ENCODE assay signal across 18 cellular contexts in genomic region chr9:95495988-95496387, GRCh38. TPM values are rescaled to one million over a fixed set of nuclear protein-coding genes. Genes with fewer than 3 reads are reported as not detected.
A peak's percentile ranks its signal among the peaks of the same experiment; 100 is the strongest.
DNase-seq lines count a peak whose midpoint lies in the region; ATAC-seq and TF ChIP-seq lines count a peak whose summit lies in the region.
"Had no signal": no experiment of that assay in that cellular context is flagged by ENCODE, and none has a peak within 500 bp of the region (broad histone marks: within the 10 kb centered on the region; RNA-seq: fewer than 3 reads in every experiment).

No MANE protein-coding gene starts in this region.

- H3K27ac Mint-ChIP-seq in stimulated activated effector memory CD8-positive, alpha-beta T cell treated with anti-CD3 and anti-CD28 coated beads, Interleukin-12 subunit alpha, Interleukin-12 subunit beta, amount 100 ng/mL, for 72 hours: no peak overlapping the region
- H3K27ac Mint-ChIP-seq: activated CD4-positive, alpha-beta T cell treated with anti-CD3 and anti-CD28 coated beads, Interleukin-2, amount 10 ng/mL, durations not matched to agents 24 days and 14 days; activated T-helper 2 cell treated with anti-CD3 and anti-CD28 coated beads, Interferon-gamma antibody, Interleukin-2, Interleukin-4, amounts not matched to agents 10 μg/mL and 5 μg/mL and 100 μg/mL, durations not matched to agents 14 hours and 24 hours and 36 hours; dendritic cell treated with granulocyte-macrophage colony-stimulating factor and Interleukin-4, amounts not matched to agents 40 ng/mL and 50 ng/mL, for 4 days had no signal

- no peaks in the 10 kb centered on the region for H3K9me3 ChIP-seq in hepatocyte (ENCODE audit: low read depth)
- H3K9me3 ChIP-seq in vagina: no peaks in the 10 kb centered on the region
- H3K9me3 ChIP-seq: A549, right lobe of liver had no signal

- H3K27ac ChIP-seq in hepatocyte (peak overlapping the region; percentile 78), vagina (no peak overlapping the region)
- H3K27ac ChIP-seq: A549, right lobe of liver had no signal

- peaks cover 100% of the 10 kb centered on the region for H3K79me2 ChIP-seq in hepatocyte

- no peak for ATAC-seq in stimulated activated effector memory CD8-positive, alpha-beta T cell treated with anti-CD3 and anti-CD28 coated beads, Interleukin-12 subunit alpha, Interleukin-12 subunit beta, amount 100 ng/mL, for 72 hours
- ATAC-seq: A549, left ventricle myocardium superior, right lobe of liver, Right ventricle myocardium inferior had no signal

- H3K4me1 Mint-ChIP-seq in stimulated activated effector memory CD8-positive, alpha-beta T cell treated with anti-CD3 and anti-CD28 coated beads, Interleukin-12 subunit alpha, Interleukin-12 subunit beta, amount 100 ng/mL, for 72 hours: peaks cover 57% of the 10 kb centered on the region

- DNase-seq in NCI-H748 (lab: John Stamatoyannopoulos, UW; ENCODE audit: unreplicated experiment): peak; percentile 54
- DNase-seq in NCI-H748 treated with DMSO at 0.1 percent for 48 hours (lab: John Stamatoyannopoulos, UW): no peak
- DNase-seq in NCI-H526 treated with DMSO at 0.1 percent for 48 hours (lab: John Stamatoyannopoulos, UW): peak; percentile 33
- no peak for DNase-seq in hepatocyte (ENCODE audit: low spot score)
- no peak for DNase-seq in stimulated activated effector memory CD8-positive, alpha-beta T cell treated with anti-CD3 and anti-CD28 coated beads, Interleukin-12 subunit alpha, Interleukin-12 subunit beta, amount 100 ng/mL, for 72 hours (ENCODE audit: low spot score in 2 of 2)
- no peak for DNase-seq in GOT3 (lab: John Stamatoyannopoulos, UW)
- DNase-seq in GF-D8 (lab: John Stamatoyannopoulos, UW): no peak
- no peak for DNase-seq in vagina (ENCODE audit: extremely low spot score in 2 of 2)
- DNase-seq: activated CD4-positive, alpha-beta T cell treated with anti-CD3 and anti-CD28 coated beads, Interleukin-2, amount 10 ng/mL, durations not matched to agents 24 days and 14 days; left ventricle myocardium superior; naive B cell; NCI-H1105 treated with DMSO at 0.1 percent for 48 hours; right lobe of liver; stimulated activated CD4-positive, alpha-beta T cell treated with anti-CD3 and anti-CD28 coated beads, Interleukin-2, amount 100 ng/mL, for 48 hours had no signal

- TF ChIP-seq CTCF in hepatocyte (IDR thresholded peaks at IDR 0.05; ENCODE audit: poor library complexity) (no peak), vagina (IDR thresholded peaks at IDR 0.05) (no peak)

- H4K20me1 ChIP-seq in hepatocyte (ENCODE audit: insufficient read depth, poor library complexity, severe bottlenecking): peaks cover 95% of the 10 kb centered on the region

- H3K4me3 Mint-ChIP-seq in stimulated activated effector memory CD8-positive, alpha-beta T cell treated with anti-CD3 and anti-CD28 coated beads, Interleukin-12 subunit alpha, Interleukin-12 subunit beta, amount 100 ng/mL, for 72 hours: peak overlapping the region; percentile 81
- H3K4me3 Mint-ChIP-seq: activated CD4-positive, alpha-beta T cell treated with anti-CD3 and anti-CD28 coated beads, Interleukin-2, amount 10 ng/mL, durations not matched to agents 24 days and 14 days; dendritic cell treated with granulocyte-macrophage colony-stimulating factor and Interleukin-4, amounts not matched to agents 40 ng/mL and 50 ng/mL, for 4 days had no signal

- H3K27me3 ChIP-seq in hepatocyte (no peaks in the 10 kb centered on the region), vagina (no peaks in the 10 kb centered on the region)
- H3K27me3 ChIP-seq: right lobe of liver had no signal

- H3K4me3 ChIP-seq in hepatocyte: no peak overlapping the region
- no peak overlapping the region for H3K4me3 ChIP-seq in vagina
- H3K4me3 ChIP-seq: A549, right lobe of liver had no signal

- H3K36me3 ChIP-seq in hepatocyte (replicated peaks; ENCODE audit: insufficient read depth, low read depth): no peaks in the 10 kb centered on the region
- H3K36me3 ChIP-seq in vagina: no peaks in the 10 kb centered on the region
- H3K36me3 ChIP-seq: right lobe of liver had no signal

- no peak overlapping the region for H2AFZ ChIP-seq in hepatocyte

- H3K4me1 ChIP-seq in hepatocyte (ENCODE audit: insufficient read depth): peaks cover 71% of the 10 kb centered on the region
- peaks cover 52% of the 10 kb centered on the region for H3K4me1 ChIP-seq in vagina
- H3K4me1 ChIP-seq: right lobe of liver had no signal

- H3K9me2 ChIP-seq in hepatocyte (replicated peaks; ENCODE audit: insufficient read depth): no peaks in the 10 kb centered on the region

- H3K9me3 Mint-ChIP-seq in stimulated activated effector memory CD8-positive, alpha-beta T cell treated with anti-CD3 and anti-CD28 coated beads, Interleukin-12 subunit alpha, Interleukin-12 subunit beta, amount 100 ng/mL, for 72 hours: no peaks in the 10 kb centered on the region
- H3K9me3 Mint-ChIP-seq: activated CD4-positive, alpha-beta T cell treated with anti-CD3 and anti-CD28 coated beads, Interleukin-2, amount 10 ng/mL, durations not matched to agents 24 days and 14 days; activated T-helper 2 cell treated with anti-CD3 and anti-CD28 coated beads, Interferon-gamma antibody, Interleukin-2, Interleukin-4, amounts not matched to agents 10 μg/mL and 5 μg/mL and 100 μg/mL, durations not matched to agents 14 hours and 24 hours and 36 hours; dendritic cell treated with granulocyte-macrophage colony-stimulating factor and Interleukin-4, amounts not matched to agents 40 ng/mL and 50 ng/mL, for 4 days; naive B cell had no signal

- no peak for TF ChIP-seq POLR2A in vagina (IDR thresholded peaks at IDR 0.05)

- peak overlapping the region; percentile 72 for H3K4me2 ChIP-seq in hepatocyte
- H3K4me2 ChIP-seq: A549 had no signal

- intact Hi-C loops in vagina (cut with DNase I): no loop called here

- H3K36me3 Mint-ChIP-seq in stimulated activated effector memory CD8-positive, alpha-beta T cell treated with anti-CD3 and anti-CD28 coated beads, Interleukin-12 subunit alpha, Interleukin-12 subunit beta, amount 100 ng/mL, for 72 hours: peaks cover 11% of the 10 kb centered on the region
- H3K36me3 Mint-ChIP-seq: naive B cell had no signal

- WGBS in hepatocyte (ENCODE audit: low lambda C conversion rate, missing lambda C conversion rate): 55% methylated on average over 13 of the region's 13 CpGs

RNA-seq across cellular contexts. Expression of gene PTCH1, which starts 20.8 kb away (rescaled TPM):
- 29.7 and 36.8 TPM in 2 replicates for total RNA-seq in hepatocyte
- 36.0 and 44.1 TPM in 2 replicates for polyA plus RNA-seq in hepatocyte
- 14.2 TPM for total RNA-seq in vagina

Comparison
In these comparisons a context has a peak if more than half of its experiments do, and no peak if none do; other contexts are left out.
1. DNase-seq: peak in NCI-H748 (single experiment) and NCI-H526 treated with DMSO at 0.1 percent for 48 hours (single experiment); none in NCI-H748 treated with DMSO at 0.1 percent for 48 hours (single experiment), hepatocyte (single experiment), stimulated activated effector memory CD8-positive, alpha-beta T cell treated with anti-CD3 and anti-CD28 coated beads, Interleukin-12 subunit alpha, Interleukin-12 subunit beta, amount 100 ng/mL, for 72 hours (0 of 2), GOT3 (single experiment), GF-D8 (single experiment) and vagina (0 of 2).